In genomic region chr18:48334845-48335244, GRCh38 we compare ENCODE assay signal across 14 cellular contexts.
A peak's percentile ranks its signal among the peaks of the same experiment; 100 is the strongest.
DNase-seq lines count a peak whose midpoint lies in the region; ATAC-seq and TF ChIP-seq lines count a peak whose summit lies in the region.
"Had no signal": no experiment of that assay in that cellular context is flagged by ENCODE, and none has a peak within 500 bp of the region (broad histone marks: within the 10 kb centered on the region; RNA-seq: fewer than 3 reads in every experiment).

No MANE protein-coding gene starts in this region.

- ATAC-seq in sciatic nerve, result no peak
- ATAC-seq in GM21619 (IDR thresholded peaks at IDR 0.05; ENCODE audit: unreplicated experiment), result no peak
- ATAC-seq in HG03342 (IDR thresholded peaks at IDR 0.05; ENCODE audit: unreplicated experiment), result no peak
- ATAC-seq: HCT116 had no signal

- BruUV-seq in MCF 10A (replicated peaks; lab: Mats Ljungman, UMichigan), result no TSS peak

- H3K4me1 ChIP-seq in HEK293 (ENCODE audit: control insufficient read depth, insufficient read depth, low read length), result peaks cover 5% of the 10 kb centered on the region; the same call in 1 of the 2 replicates

- no peaks in the 10 kb centered on the region for H3K36me3 Mint-ChIP-seq in MCF 10A (ENCODE audit: insufficient read depth, unreplicated experiment)
- H3K36me3 Mint-ChIP-seq: IgD-negative memory B cell had no signal

- H3K4me3 Mint-ChIP-seq in MCF 10A (ENCODE audit: unreplicated experiment), result no peak overlapping the region
- H3K4me3 Mint-ChIP-seq: B cell; CD4-positive, alpha-beta T cell; IgD-negative memory B cell had no signal

- H3K27ac Mint-ChIP-seq in MCF 10A (ENCODE audit: low read depth, unreplicated experiment), result no peak overlapping the region
- H3K27ac Mint-ChIP-seq: B cell; CD4-positive, alpha-beta T cell; IgD-negative memory B cell had no signal

- no peaks in the 10 kb centered on the region for H3K9me3 Mint-ChIP-seq in MCF 10A (ENCODE audit: unreplicated experiment)
- H3K9me3 Mint-ChIP-seq: CD4-positive, alpha-beta T cell; IgD-negative memory B cell had no signal

- intact Hi-C loops in sciatic nerve (cut with DNase I), result no loop called here
- intact Hi-C loops in MCF 10A (cut with micrococcal nuclease), result no loop called here

- no peak overlapping the region for H3K4me3 ChIP-seq in HEK293 (ENCODE audit: low read depth, low read length)

- H3K27ac ChIP-seq in HEK293 (ENCODE audit: extremely low read depth, low read depth, low read length), result no peak overlapping the region

- H3K9me3 ChIP-seq in HEK293 (ENCODE audit: control insufficient read depth, insufficient read depth, low read depth, low read length), result no peaks in the 10 kb centered on the region

- CTCF ChIA-PET in HEK293 (lab: Yijun Ruan, JAX), result no interaction called here
- CTCF ChIA-PET in MCF 10A (lab: Yijun Ruan, JAX), result no interaction called here

- DNase-seq in myocyte (ENCODE audit: low read depth) (peak; percentile 77), sciatic nerve (ENCODE audit: low spot score) (peak; percentile 39), DMS153 (lab: John Stamatoyannopoulos, UW) (no peak), MCF 10A (ENCODE audit: unreplicated experiment) (no peak)
- DNase-seq: C1 segment of cervical spinal cord; CD4-positive, alpha-beta T cell; DND-41; GDM1 had no signal

- POLR2A ChIA-PET in HEK293 (lab: Yijun Ruan, JAX) (no interaction called here), MCF 10A (lab: Yijun Ruan, JAX) (no interaction called here)

- H3K27me3 Mint-ChIP-seq in MCF 10A (ENCODE audit: insufficient read depth, unreplicated experiment), result no peaks in the 10 kb centered on the region

- H3K36me3 ChIP-seq in HEK293 (ENCODE audit: control insufficient read depth in 2 of 2, insufficient read depth in 1 of 2, low read length in 2 of 2), result no peaks in the 10 kb centered on the region

- H3K4me1 Mint-ChIP-seq in MCF 10A (ENCODE audit: insufficient read depth, unreplicated experiment), result peaks cover 10% of the 10 kb centered on the region
- H3K4me1 Mint-ChIP-seq: B cell, IgD-negative memory B cell had no signal

- no peak for TF ChIP-seq CTCF in HEK293 (tag by site-specific recombination; IDR thresholded peaks at IDR 0.05)
- TF ChIP-seq CTCF in MCF 10A (IDR thresholded peaks at IDR 0.05; ENCODE audit: unreplicated experiment), result no peak

TF ChIP-seq in HEK293, 187 proteins besides CTCF, POLR2A, EP300 and RAD21:
- no peak for TF ChIP-seq ZNF571 (tag by site-specific recombination; IDR thresholded peaks at IDR 0.05)
- TF ChIP-seq ZNF843 (tag by site-specific recombination; IDR thresholded peaks at IDR 0.05), result no peak
- no peak for TF ChIP-seq ZNF394 (tag by site-specific recombination; IDR thresholded peaks at IDR 0.05; ENCODE audit: borderline replicate concordance)
- TF ChIP-seq ZNF473 (tag by site-specific recombination; IDR thresholded peaks at IDR 0.05), result no peak
- TF ChIP-seq AEBP2 (tag by site-specific recombination; IDR thresholded peaks at IDR 0.05; ENCODE audit: borderline replicate concordance), result no peak
- TF ChIP-seq SALL2 (tag by site-specific recombination; IDR thresholded peaks at IDR 0.05; ENCODE audit: borderline replicate concordance), result no peak
- no peak for TF ChIP-seq ZNF10 (tag by site-specific recombination; IDR thresholded peaks at IDR 0.05)
- no peak for TF ChIP-seq ZNF133 (tag by site-specific recombination; IDR thresholded peaks at IDR 0.05)
- TF ChIP-seq ZIC2 (tag by site-specific recombination; IDR thresholded peaks at IDR 0.05), result peak; percentile 59

Comparison
In these comparisons a context has a peak if more than half of its experiments do, and no peak if none do; other contexts are left out.
1. DNase-seq: peak in myocyte (single experiment) and sciatic nerve (single experiment); none in DMS153 (single experiment) and MCF 10A (single experiment).